ENCODE assay signal across 8 cellular contexts in the genomic region with DNA sequence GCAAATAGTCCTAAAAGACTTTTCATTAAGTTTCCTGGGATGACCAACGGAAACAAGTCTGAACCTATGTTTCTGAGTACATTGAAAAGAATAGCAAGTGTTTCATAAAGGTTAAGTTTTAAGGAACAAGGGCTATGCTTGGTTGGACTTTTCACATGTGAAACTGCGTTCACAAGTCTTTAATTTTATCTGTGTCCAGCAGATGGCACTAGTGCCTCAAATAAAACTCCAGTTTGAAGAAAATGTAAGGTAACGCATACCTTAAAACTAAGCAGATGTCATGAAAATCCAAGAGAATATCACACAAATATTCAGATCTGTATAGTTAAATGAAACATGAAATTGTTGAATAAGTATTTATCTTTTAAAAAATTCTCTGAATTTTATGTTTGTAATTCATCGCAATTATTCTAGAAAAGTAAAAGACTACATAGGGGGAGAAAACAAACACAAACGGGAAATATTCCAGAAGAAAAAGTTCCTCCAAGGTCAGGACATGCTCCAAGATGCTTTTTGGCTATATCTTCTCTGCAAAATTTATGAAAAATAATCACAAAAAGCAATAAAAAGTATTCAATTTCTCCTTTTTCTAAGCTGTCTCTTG.
DNase-seq lines count a peak whose midpoint lies in the region; ATAC-seq and TF ChIP-seq lines count a peak whose summit lies in the region.

No MANE protein-coding gene starts in this region.

- intact Hi-C loops in Right ventricle myocardium inferior (cut with DNase I): loop anchor here (2.0 kb wide), 1 partner anchor 1097 kb away; no protein-coding TSS in a partner anchor

- TF ChIP-seq CTCF in right atrium auricular region (IDR thresholded peaks at IDR 0.05): peak; percentile 64 to 75
- peak; percentile 53 for TF ChIP-seq CTCF in LNCAP (IDR thresholded peaks at IDR 0.05)

- DNase-seq in right atrium auricular region (ENCODE audit: low spot score): no peak
- no peak for DNase-seq in Right ventricle myocardium inferior (ENCODE audit: missing footprints)
- DNase-seq in SK-N-MC (ENCODE audit: low read depth, low spot score): peak; percentile 77
- peak; percentile 69 to 85 for DNase-seq in erythroblast (lab: John Stamatoyannopoulos, UW)
- DNase-seq in non-pigmented ciliary epithelial cell (ENCODE audit: low read depth): peak; percentile 61

- H3K36me3 ChIP-seq in right atrium auricular region (no peaks in the 10 kb centered on the region), SK-N-MC (ENCODE audit: insufficient read depth, low read length) (no peaks in the 10 kb centered on the region)

- H3K4me1 ChIP-seq in right atrium auricular region: no peaks in the 10 kb centered on the region

- no peak for TF ChIP-seq POLR2A in erythroblast (IDR thresholded peaks at IDR 0.05; ENCODE audit: low read length)

- H3K27me3 ChIP-seq in right atrium auricular region: no peaks in the 10 kb centered on the region

- H3K9me3 ChIP-seq in right atrium auricular region (no peaks in the 10 kb centered on the region), SK-N-MC (ENCODE audit: low read depth, low read length) (no peaks in the 10 kb centered on the region)

- H3K4me3 ChIP-seq in right atrium auricular region (no peak overlapping the region), SK-N-MC (no peak overlapping the region)

- no peak for ATAC-seq in Right ventricle myocardium inferior
- ATAC-seq in GM21576 (IDR thresholded peaks at IDR 0.05; ENCODE audit: unreplicated experiment): peak; percentile 82
- ATAC-seq in HG02840 (IDR thresholded peaks at IDR 0.05; ENCODE audit: low FRiP score, unreplicated experiment): no peak

- H3K27ac ChIP-seq in right atrium auricular region (no peak overlapping the region), SK-N-MC (no peak overlapping the region)

- no peak overlapping the region for H3K9ac ChIP-seq in SK-N-MC (ENCODE audit: insufficient read length)

Comparison
In these comparisons a context has a peak if more than half of its experiments do, and no peak if none do; other contexts are left out.
1. DNase-seq: peak in SK-N-MC (single experiment), erythroblast (2 of 2) and non-pigmented ciliary epithelial cell (single experiment); none in right atrium auricular region (single experiment) and Right ventricle myocardium inferior (single experiment).